11 cellular contexts compared by ENCODE assay signal in genomic region chr20:51731771-51732453, GRCh38. TPM values are rescaled to one million over a fixed set of nuclear protein-coding genes. Genes with fewer than 3 reads are reported as not detected.
DNase-seq lines count a peak whose midpoint lies in the region; ATAC-seq and TF ChIP-seq lines count a peak whose summit lies in the region.
"Had no signal": no experiment of that assay in that cellular context is flagged by ENCODE, and none has a peak within 500 bp of the region (broad histone marks: within the 10 kb centered on the region; RNA-seq: fewer than 3 reads in every experiment).

No MANE protein-coding gene starts in this region.

- H3K27ac ChIP-seq in coronary artery: peak overlapping the region; percentile 54 to 65
- H3K27ac ChIP-seq in tibial nerve: peak overlapping the region in 3 of 4 donors; percentile 10 to 69 (median 11)
- H3K27ac ChIP-seq: SK-N-MC had no signal

- whole genome bisulfite sequencing in tibial nerve, 2 donors: 45 to 46% methylated on average over 14 to 17 of the region's 17 CpGs

- peak overlapping the region; percentile 81 for H3K27ac Mint-ChIP-seq in activated CD8-positive, alpha-beta T cell treated with anti-CD3 and anti-CD28 coated beads for 36 hours
- no peak overlapping the region for H3K27ac Mint-ChIP-seq in activated CD8-positive, alpha-beta T cell treated with anti-CD3 and anti-CD28 coated beads, Interleukin-2, amount 10 ng/mL, durations not matched to agents 7 days and 5 days
- H3K27ac Mint-ChIP-seq in nephron progenitor cell: peak overlapping the region; percentile 64

- intact Hi-C loops in activated CD8-positive, alpha-beta T cell treated with anti-CD3 and anti-CD28 coated beads for 36 hours (cut with micrococcal nuclease): no loop called here

- no peaks in the 10 kb centered on the region for H3K36me3 ChIP-seq in tibial nerve

- H3K27me3 Mint-ChIP-seq in activated CD8-positive, alpha-beta T cell treated with anti-CD3 and anti-CD28 coated beads for 36 hours: peaks cover 3% of the 10 kb centered on the region
- peaks cover 6% of the 10 kb centered on the region for H3K27me3 Mint-ChIP-seq in activated CD8-positive, alpha-beta T cell treated with anti-CD3 and anti-CD28 coated beads, Interleukin-2, amount 10 ng/mL, durations not matched to agents 7 days and 5 days (ENCODE audit: low read depth)
- H3K27me3 Mint-ChIP-seq in nephron progenitor cell (ENCODE audit: low read depth, poor library complexity): no peaks in the 10 kb centered on the region

- no peak for TF ChIP-seq EP300 in tibial nerve (IDR thresholded peaks at IDR 0.05)

- no peaks in the 10 kb centered on the region for H3K9me3 ChIP-seq in tibial nerve

- ATAC-seq in activated CD8-positive, alpha-beta T cell treated with anti-CD3 and anti-CD28 coated beads for 36 hours: no peak
- ATAC-seq in activated CD8-positive, alpha-beta T cell treated with anti-CD3 and anti-CD28 coated beads, Interleukin-2, amount 10 ng/mL, durations not matched to agents 7 days and 5 days: no peak
- ATAC-seq in HG02981 (IDR thresholded peaks at IDR 0.05; ENCODE audit: unreplicated experiment) (no peak), GM19035 (IDR thresholded peaks at IDR 0.05; ENCODE audit: unreplicated experiment) (no peak)

- TF ChIP-seq POLR2A in tibial nerve (IDR thresholded peaks at IDR 0.05): no peak

- H3K9me3 Mint-ChIP-seq in activated CD8-positive, alpha-beta T cell treated with anti-CD3 and anti-CD28 coated beads for 36 hours: no peaks in the 10 kb centered on the region
- no peaks in the 10 kb centered on the region for H3K9me3 Mint-ChIP-seq in activated CD8-positive, alpha-beta T cell treated with anti-CD3 and anti-CD28 coated beads, Interleukin-2, amount 10 ng/mL, durations not matched to agents 7 days and 5 days (ENCODE audit: insufficient read depth)
- H3K9me3 Mint-ChIP-seq in nephron progenitor cell: no peaks in the 10 kb centered on the region
- H3K9me3 Mint-ChIP-seq: immature natural killer cell had no signal

- no peaks in the 10 kb centered on the region for H3K36me3 Mint-ChIP-seq in activated CD8-positive, alpha-beta T cell treated with anti-CD3 and anti-CD28 coated beads for 36 hours (ENCODE audit: low read depth)
- H3K36me3 Mint-ChIP-seq in activated CD8-positive, alpha-beta T cell treated with anti-CD3 and anti-CD28 coated beads, Interleukin-2, amount 10 ng/mL, durations not matched to agents 7 days and 5 days (ENCODE audit: low read depth): no peaks in the 10 kb centered on the region
- H3K36me3 Mint-ChIP-seq in nephron progenitor cell (ENCODE audit: low read depth): peaks cover 5% of the 10 kb centered on the region
- H3K36me3 Mint-ChIP-seq: immature natural killer cell had no signal

- no peak for TF ChIP-seq CTCF in activated CD8-positive, alpha-beta T cell treated with anti-CD3 and anti-CD28 coated beads for 36 hours (IDR thresholded peaks at IDR 0.05)
- no peak for TF ChIP-seq CTCF in coronary artery (IDR thresholded peaks at IDR 0.05)
- no peak for TF ChIP-seq CTCF in nephron progenitor cell (IDR thresholded peaks at IDR 0.05)
- TF ChIP-seq CTCF in tibial nerve (IDR thresholded peaks at IDR 0.05): no peak

- no peak for DNase-seq in activated CD8-positive, alpha-beta T cell treated with anti-CD3 and anti-CD28 coated beads for 36 hours
- no peak for DNase-seq in activated CD8-positive, alpha-beta T cell treated with anti-CD3 and anti-CD28 coated beads, Interleukin-2, amount 10 ng/mL, durations not matched to agents 7 days and 5 days
- no peak for DNase-seq in coronary artery (ENCODE audit: low spot score)
- no peak for DNase-seq in nephron progenitor cell
- DNase-seq in tibial nerve (ENCODE audit: low spot score in 2 of 2): no peak
- DNase-seq in HuH-7.5 (ENCODE audit: low spot score): no peak
- DNase-seq: immature natural killer cell, NCI-H226 had no signal

- CTCF ChIA-PET in activated CD8-positive, alpha-beta T cell treated with anti-CD3 and anti-CD28 coated beads for 36 hours (lab: Charles Lee): interaction anchor here (0.9 kb wide), 1 partner anchor 10 kb away, joined by 3 read pairs; no protein-coding TSS in a partner anchor
- CTCF ChIA-PET in activated CD8-positive, alpha-beta T cell treated with anti-CD3 and anti-CD28 coated beads, Interleukin-2, amount 10 ng/mL, durations not matched to agents 7 days and 5 days (lab: Charles Lee): no interaction called here

- peak overlapping the region; percentile 27 for H3K4me3 ChIP-seq in coronary artery
- no peak overlapping the region for H3K4me3 ChIP-seq in tibial nerve
- H3K4me3 ChIP-seq: SK-N-MC had no signal

- H3K4me1 Mint-ChIP-seq in activated CD8-positive, alpha-beta T cell treated with anti-CD3 and anti-CD28 coated beads for 36 hours (ENCODE audit: low read depth): peaks cover 9% of the 10 kb centered on the region
- H3K4me1 Mint-ChIP-seq in activated CD8-positive, alpha-beta T cell treated with anti-CD3 and anti-CD28 coated beads, Interleukin-2, amount 10 ng/mL, durations not matched to agents 7 days and 5 days (ENCODE audit: low read depth): no peaks in the 10 kb centered on the region
- peaks cover 27% of the 10 kb centered on the region for H3K4me1 Mint-ChIP-seq in nephron progenitor cell

- peaks cover 0 to 34% (median 3%) of the 10 kb centered on the region in 4 donors for H3K4me1 ChIP-seq in tibial nerve

- POLR2A ChIA-PET in activated CD8-positive, alpha-beta T cell treated with anti-CD3 and anti-CD28 coated beads for 36 hours (lab: Charles Lee): no interaction called here
- POLR2A ChIA-PET in activated CD8-positive, alpha-beta T cell treated with anti-CD3 and anti-CD28 coated beads, Interleukin-2, amount 10 ng/mL, durations not matched to agents 7 days and 5 days (lab: Charles Lee): no interaction called here

- H3K27me3 ChIP-seq in tibial nerve: no peaks in the 10 kb centered on the region

- no peak overlapping the region for H3K4me3 Mint-ChIP-seq in activated CD8-positive, alpha-beta T cell treated with anti-CD3 and anti-CD28 coated beads for 36 hours
- H3K4me3 Mint-ChIP-seq in activated CD8-positive, alpha-beta T cell treated with anti-CD3 and anti-CD28 coated beads, Interleukin-2, amount 10 ng/mL, durations not matched to agents 7 days and 5 days: no peak overlapping the region
- no peak overlapping the region for H3K4me3 Mint-ChIP-seq in nephron progenitor cell
- H3K4me3 Mint-ChIP-seq: immature natural killer cell had no signal

RNA-seq across cellular contexts. Expression of gene ATP9A, which starts 36.3 kb away (rescaled TPM):
- under 1 TPM; 0.58 to 0.65 TPM for total RNA-seq in activated CD8-positive, alpha-beta T cell treated with anti-CD3 and anti-CD28 coated beads for 36 hours
- under 1 TPM in 1 of 2 experiments, not detected in 1; 0.05 TPM for total RNA-seq in activated CD8-positive, alpha-beta T cell treated with anti-CD3 and anti-CD28 coated beads, Interleukin-2, amount 10 ng/mL, durations not matched to agents 7 days and 5 days
- 10 to 100 TPM; 36.1 to 47.4 (median 38.1) TPM for total RNA-seq in tibial nerve

Comparison
In these comparisons a context has a peak if more than half of its experiments do, and no peak if none do; other contexts are left out.
1. RNA of gene ATP9A, which starts 36.3 kb away (total RNA-seq): 36.1 to 47.4 TPM in tibial nerve; 0.58 to 0.65 TPM in activated CD8-positive, alpha-beta T cell treated with anti-CD3 and anti-CD28 coated beads for 36 hours and 0.05 TPM in activated CD8-positive, alpha-beta T cell treated with anti-CD3 and anti-CD28 coated beads, Interleukin-2, amount 10 ng/mL, durations not matched to agents 7 days and 5 days; every median in the first group is over 10 times any median in the second.